In the genomic region with DNA sequence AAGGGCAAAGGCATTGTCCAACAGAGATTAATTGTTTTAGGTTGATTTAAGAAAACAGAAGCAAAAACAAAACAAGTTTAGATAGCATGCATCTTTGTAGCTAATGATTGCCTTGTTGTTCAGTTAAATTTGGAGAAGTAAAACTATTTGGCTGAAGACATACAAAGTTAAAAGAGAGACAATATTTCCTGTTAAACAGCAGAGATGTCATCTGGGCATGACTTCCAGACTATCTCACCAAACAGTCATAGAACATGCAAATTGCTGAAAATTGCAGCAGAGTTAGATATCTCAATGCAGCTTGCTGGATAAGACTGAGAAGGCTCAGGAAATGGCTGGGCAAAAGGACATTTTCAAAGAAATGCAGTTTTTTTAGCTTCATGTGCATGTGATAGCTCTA, we compare ENCODE assay signal across 32 cellular contexts.
"Had no signal": no experiment of that assay in that cellular context is flagged by ENCODE, and none has a peak within 500 bp of the region (broad histone marks: within the 10 kb centered on the region; RNA-seq: fewer than 3 reads in every experiment).

No MANE protein-coding gene starts in this region.

- H3K4me1 Mint-ChIP-seq: activated CD4-positive, alpha-beta T cell treated with anti-CD3 and anti-CD28 coated beads for 36 hours; activated CD4-positive, alpha-beta T cell treated with anti-CD3 and anti-CD28 coated beads, Interleukin-2, amount 10 ng/mL, durations not matched to agents 24 days and 14 days; activated CD8-positive, alpha-beta memory T cell treated with anti-CD3 and anti-CD28 coated beads, Interleukin-2, amount 10 ng/mL, durations not matched to agents 7 days and 5 days; activated naive CD4-positive, alpha-beta T cell treated with anti-CD3 and anti-CD28 coated beads, Interleukin-2, amount 10 ng/mL, durations not matched to agents 7 days and 5 days; activated naive CD8-positive, alpha-beta T cell treated with anti-CD3 and anti-CD28 coated beads, Interleukin-2, amount 10 ng/mL, durations not matched to agents 7 days and 5 days; brain had no signal

- H3K9me3 ChIP-seq: ascending aorta, breast epithelium, colonic mucosa, esophagus squamous epithelium, gastroesophageal sphincter had no signal

- H3K4me3 Mint-ChIP-seq: activated CD4-positive, alpha-beta memory T cell treated with anti-CD3 and anti-CD28 coated beads for 36 hours; activated CD4-positive, alpha-beta T cell treated with anti-CD3 and anti-CD28 coated beads for 36 hours; activated CD4-positive, alpha-beta T cell treated with anti-CD3 and anti-CD28 coated beads, Interleukin-2, amount 10 ng/mL, durations not matched to agents 24 days and 14 days; activated CD8-positive, alpha-beta memory T cell treated with anti-CD3 and anti-CD28 coated beads, Interleukin-2, amount 10 ng/mL, durations not matched to agents 7 days and 5 days; activated CD8-positive, alpha-beta T cell treated with anti-CD3 and anti-CD28 coated beads, Interleukin-2, amount 10 ng/mL, durations not matched to agents 7 days and 5 days; activated naive CD4-positive, alpha-beta T cell treated with anti-CD3 and anti-CD28 coated beads, Interleukin-2, amount 10 ng/mL, durations not matched to agents 7 days and 5 days; activated naive CD8-positive, alpha-beta T cell treated with anti-CD3 and anti-CD28 coated beads, Interleukin-2, amount 10 ng/mL, durations not matched to agents 7 days and 5 days; activated T-cell treated with anti-CD3 and anti-CD28 coated beads, Interleukin-2, amount 50 U/mL, for 24 hours; activated T-cell treated with anti-CD3 and anti-CD28 coated beads, Interleukin-2, amount 50 U/mL, for 72 hours; brain; T-helper 2 cell treated with Interferon-gamma antibody and Interleukin-4, amounts not matched to agents 5 μg/mL and 100 μg/mL, for 36 hours had no signal

- H3K4me1 ChIP-seq: ascending aorta, breast epithelium, colonic mucosa, esophagus squamous epithelium, gastroesophageal sphincter had no signal

- H3K36me3 Mint-ChIP-seq: activated CD4-positive, alpha-beta memory T cell treated with anti-CD3 and anti-CD28 coated beads for 36 hours; activated CD8-positive, alpha-beta memory T cell treated with anti-CD3 and anti-CD28 coated beads, Interleukin-2, amount 10 ng/mL, durations not matched to agents 7 days and 5 days; activated naive CD4-positive, alpha-beta T cell treated with anti-CD3 and anti-CD28 coated beads, Interleukin-2, amount 10 ng/mL, durations not matched to agents 7 days and 5 days; activated naive CD4-positive, alpha-beta T cell treated with anti-CD3 and anti-CD28 coated beads, Interleukin-2, amount 50 U/mL, for 72 hours; activated naive CD8-positive, alpha-beta T cell treated with anti-CD3 and anti-CD28 coated beads, Interleukin-2, amount 10 ng/mL, durations not matched to agents 7 days and 5 days; brain had no signal

- DNase-seq: activated CD4-positive, alpha-beta memory T cell treated with anti-CD3 and anti-CD28 coated beads for 36 hours; activated CD4-positive, alpha-beta T cell treated with anti-CD3 and anti-CD28 coated beads for 36 hours; activated CD4-positive, alpha-beta T cell treated with anti-CD3 and anti-CD28 coated beads, Interleukin-2, amount 10 ng/mL, durations not matched to agents 24 days and 14 days; activated CD4-positive, CD25-positive, alpha-beta regulatory T cell; activated CD4-positive, CD25-positive, alpha-beta regulatory T cell treated with anti-CD3 and anti-CD28 coated beads, Interleukin-2, amount 50 U/mL, for 72 hours; activated CD8-positive, alpha-beta memory T cell treated with anti-CD3 and anti-CD28 coated beads, Interleukin-2, amount 10 ng/mL, durations not matched to agents 7 days and 5 days; activated CD8-positive, alpha-beta memory T cell treated with anti-CD3 and anti-CD28 coated beads, Interleukin-2, amount 50 U/mL, for 4 hours; activated CD8-positive, alpha-beta T cell treated with anti-CD3 and anti-CD28 coated beads, Interleukin-2, amount 10 ng/mL, durations not matched to agents 7 days and 5 days; activated naive CD4-positive, alpha-beta T cell; activated naive CD4-positive, alpha-beta T cell treated with anti-CD3 and anti-CD28 coated beads, Interleukin-2, amount 10 ng/mL, durations not matched to agents 7 days and 5 days; activated naive CD8-positive, alpha-beta T cell treated with anti-CD3 and anti-CD28 coated beads, Interleukin-2, amount 10 ng/mL, durations not matched to agents 7 days and 5 days; activated T-cell treated with anti-CD3 and anti-CD28 coated beads, Interleukin-2, amount 50 U/mL, for 24 hours; activated T-cell treated with anti-CD3 and anti-CD28 coated beads, Interleukin-2, amount 50 U/mL, for 72 hours; central memory CD4-positive, alpha-beta T cell; cerebellar nuclear complex; colonic mucosa; effector CD8-positive, alpha-beta T cell; esophagus squamous epithelium; foreskin melanocyte; head of caudate nucleus; hippocampal formation; T1000 had no signal

- H3K36me3 ChIP-seq: ascending aorta, breast epithelium, cardiac muscle cell, colonic mucosa, esophagus squamous epithelium, gastroesophageal sphincter had no signal

- H3K27me3 Mint-ChIP-seq: activated CD4-positive, alpha-beta memory T cell treated with anti-CD3 and anti-CD28 coated beads for 36 hours; activated CD4-positive, alpha-beta T cell treated with anti-CD3 and anti-CD28 coated beads for 36 hours; activated CD4-positive, alpha-beta T cell treated with anti-CD3 and anti-CD28 coated beads, Interleukin-2, amount 10 ng/mL, durations not matched to agents 24 days and 14 days; activated CD8-positive, alpha-beta memory T cell treated with anti-CD3 and anti-CD28 coated beads, Interleukin-2, amount 10 ng/mL, durations not matched to agents 7 days and 5 days; activated naive CD4-positive, alpha-beta T cell treated with anti-CD3 and anti-CD28 coated beads, Interleukin-2, amount 10 ng/mL, durations not matched to agents 7 days and 5 days; activated naive CD8-positive, alpha-beta T cell treated with anti-CD3 and anti-CD28 coated beads, Interleukin-2, amount 10 ng/mL, durations not matched to agents 7 days and 5 days; activated T-cell treated with anti-CD3 and anti-CD28 coated beads, Interleukin-2, amount 50 U/mL, for 24 hours had no signal

- H3K27me3 ChIP-seq: ascending aorta, breast epithelium, cardiac muscle cell, colonic mucosa, esophagus squamous epithelium, gastroesophageal sphincter had no signal

- ATAC-seq: activated CD4-positive, alpha-beta T cell treated with anti-CD3 and anti-CD28 coated beads for 36 hours; activated CD8-positive, alpha-beta memory T cell treated with anti-CD3 and anti-CD28 coated beads, Interleukin-2, amount 10 ng/mL, durations not matched to agents 7 days and 5 days; activated CD8-positive, alpha-beta T cell treated with anti-CD3 and anti-CD28 coated beads, Interleukin-2, amount 10 ng/mL, durations not matched to agents 7 days and 5 days; activated naive CD4-positive, alpha-beta T cell treated with anti-CD3 and anti-CD28 coated beads, Interleukin-2, amount 50 U/mL, for 72 hours; activated T-cell treated with anti-CD3 and anti-CD28 coated beads, Interleukin-2, amount 50 U/mL, for 72 hours; gastroesophageal sphincter had no signal

- H3K27ac ChIP-seq: ascending aorta, breast epithelium, cardiac muscle cell, colonic mucosa, epithelial cell of prostate, esophagus squamous epithelium, gastroesophageal sphincter had no signal

- H3K27ac Mint-ChIP-seq: activated CD4-positive, alpha-beta memory T cell treated with anti-CD3 and anti-CD28 coated beads for 36 hours; activated CD4-positive, alpha-beta T cell treated with anti-CD3 and anti-CD28 coated beads for 36 hours; activated CD4-positive, alpha-beta T cell treated with anti-CD3 and anti-CD28 coated beads, Interleukin-2, amount 10 ng/mL, durations not matched to agents 24 days and 14 days; activated CD8-positive, alpha-beta memory T cell treated with anti-CD3 and anti-CD28 coated beads, Interleukin-2, amount 10 ng/mL, durations not matched to agents 7 days and 5 days; activated CD8-positive, alpha-beta T cell treated with anti-CD3 and anti-CD28 coated beads, Interleukin-2, amount 10 ng/mL, durations not matched to agents 7 days and 5 days; activated naive CD4-positive, alpha-beta T cell treated with anti-CD3 and anti-CD28 coated beads, Interleukin-2, amount 10 ng/mL, durations not matched to agents 7 days and 5 days; activated naive CD4-positive, alpha-beta T cell treated with anti-CD3 and anti-CD28 coated beads, Interleukin-2, amount 50 U/mL, for 72 hours; activated naive CD8-positive, alpha-beta T cell treated with anti-CD3 and anti-CD28 coated beads, Interleukin-2, amount 10 ng/mL, durations not matched to agents 7 days and 5 days; activated T-cell treated with anti-CD3 and anti-CD28 coated beads, Interleukin-2, amount 50 U/mL, for 24 hours; activated T-cell treated with anti-CD3 and anti-CD28 coated beads, Interleukin-2, amount 50 U/mL, for 72 hours; brain; T-helper 2 cell treated with Interferon-gamma antibody and Interleukin-4, amounts not matched to agents 5 μg/mL and 100 μg/mL, for 36 hours had no signal

- H3K9me3 Mint-ChIP-seq: activated CD4-positive, alpha-beta memory T cell treated with anti-CD3 and anti-CD28 coated beads for 36 hours; activated CD4-positive, alpha-beta T cell treated with anti-CD3 and anti-CD28 coated beads, Interleukin-2, amount 10 ng/mL, durations not matched to agents 24 days and 14 days; T-helper 2 cell treated with Interferon-gamma antibody and Interleukin-4, amounts not matched to agents 5 μg/mL and 100 μg/mL, for 36 hours had no signal

- H3K4me3 ChIP-seq: ascending aorta, breast epithelium, cardiac muscle cell, colonic mucosa, esophagus squamous epithelium, gastroesophageal sphincter had no signal

- FAIRE-seq: endometrium, endothelial cell of umbilical vein had no signal
